29 cellular contexts compared by ENCODE assay signal in the genomic region with DNA sequence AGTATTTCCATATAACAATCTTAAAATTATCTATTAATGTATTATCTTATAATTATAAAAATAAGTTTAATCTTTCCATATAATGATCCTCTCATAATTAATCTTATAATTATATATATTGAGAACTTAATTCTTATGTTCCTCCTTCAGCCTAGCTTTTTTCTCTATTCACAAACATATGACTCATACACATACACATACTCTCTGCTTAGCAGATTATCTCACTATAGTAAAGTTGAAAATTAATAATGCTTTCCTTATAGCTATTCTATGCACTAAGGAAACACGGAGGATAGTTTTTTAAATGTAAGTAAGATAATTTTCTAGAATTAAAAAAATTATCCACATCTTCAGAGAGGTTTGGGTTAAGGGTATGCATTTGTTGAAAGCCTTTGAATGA. TPM values are rescaled to one million over a fixed set of nuclear protein-coding genes. Genes with fewer than 3 reads are reported as not detected.
A peak's percentile ranks its signal among the peaks of the same experiment; 100 is the strongest.
DNase-seq lines count a peak whose midpoint lies in the region; ATAC-seq, FAIRE-seq and TF ChIP-seq lines count a peak whose summit lies in the region.
"Had no signal": no experiment of that assay in that cellular context is flagged by ENCODE, and none has a peak within 500 bp of the region (broad histone marks: within the 10 kb centered on the region; RNA-seq: fewer than 3 reads in every experiment).

No MANE protein-coding gene starts in this region.

- FAIRE-seq in GM12878 (lab: Jason Lieb, UNC) (no peak), HTR-8/SVneo (lab: Jason Lieb, UNC) (no peak)

- H3K4me1 Mint-ChIP-seq in activated T-cell treated with anti-CD3 and anti-CD28 coated beads, Interleukin-2, amount 50 U/mL, for 4 hours (ENCODE audit: low read depth) = no peaks in the 10 kb centered on the region
- H3K4me1 Mint-ChIP-seq: activated CD4-positive, alpha-beta T cell treated with anti-CD3 and anti-CD28 coated beads, Interleukin-2, amount 10 ng/mL, durations not matched to agents 24 days and 14 days; naive thymus-derived CD4-positive, alpha-beta T cell; T-cell had no signal

- H3K9ac ChIP-seq in GM12878 (ENCODE audit: control insufficient read depth, insufficient read depth, low read length) = no peak overlapping the region
- H3K9ac ChIP-seq: BLaER1 treated with 17β-estradiol and CSF1 and Interleukin-3, amounts not matched to agents 10 nM and 100 nM had no signal

- H3K9me3 Mint-ChIP-seq in activated T-cell treated with anti-CD3 and anti-CD28 coated beads, Interleukin-2, amount 50 U/mL, for 4 hours = no peaks in the 10 kb centered on the region
- H3K9me3 Mint-ChIP-seq: activated CD4-positive, alpha-beta T cell treated with anti-CD3 and anti-CD28 coated beads, Interleukin-2, amount 10 ng/mL, durations not matched to agents 24 days and 14 days; naive thymus-derived CD4-positive, alpha-beta T cell; T-cell had no signal

- POLR2A ChIA-PET in GM12878 (lab: Charles Lee) = interaction anchor here (0.7 to 2.4 kb wide), 4 partner anchors 12 to 1776 kb away, joined by 3 to 19 read pairs (median 3); no protein-coding TSS in a partner anchor

- H3K79me2 ChIP-seq in GM12878 (ENCODE audit: control insufficient read depth, insufficient read depth, low read length) = no peaks in the 10 kb centered on the region

- ATAC-seq in GM21723 (IDR thresholded peaks at IDR 0.05; ENCODE audit: unreplicated experiment) (peak; percentile 20), HG03354 (IDR thresholded peaks at IDR 0.05; ENCODE audit: poor library complexity, severe bottlenecking, unreplicated experiment) (peak; percentile 38), GM12878 (peak; percentile 65), heart right ventricle (no peak)
- no peak for ATAC-seq in activated T-cell treated with anti-CD3 and anti-CD28 coated beads, Interleukin-2, amount 50 U/mL, for 4 hours
- ATAC-seq: lower lobe of right lung; naive thymus-derived CD4-positive, alpha-beta T cell; sciatic nerve; T-cell had no signal

- no peaks in the 10 kb centered on the region for H3K36me3 Mint-ChIP-seq in activated T-cell treated with anti-CD3 and anti-CD28 coated beads, Interleukin-2, amount 50 U/mL, for 4 hours (ENCODE audit: insufficient read depth)
- H3K36me3 Mint-ChIP-seq: activated naive CD8-positive, alpha-beta T cell; naive thymus-derived CD4-positive, alpha-beta T cell; T-cell had no signal

- no peak overlapping the region; the same call in 1 of the 2 replicates for H2AFZ ChIP-seq in GM12878 (ENCODE audit: control insufficient read depth, low read depth, low read length)

- H3K4me3 ChIP-seq in GM12878 (no peak overlapping the region), heart right ventricle (no peak overlapping the region)
- H3K4me3 ChIP-seq: BLaER1 treated with 17β-estradiol and CSF1 and Interleukin-3, amounts not matched to agents 10 nM and 100 nM; dorsolateral prefrontal cortex; lower lobe of right lung; prostate gland; SJCRH30; transverse colon had no signal

- H3K4me1 ChIP-seq in GM12878 (ENCODE audit: control insufficient read depth, insufficient read depth, low read length) (peaks cover 11% of the 10 kb centered on the region; the same call in 1 of the 2 replicates), heart right ventricle (no peaks in the 10 kb centered on the region)
- H3K4me1 ChIP-seq: BLaER1 treated with 17β-estradiol and CSF1 and Interleukin-3, amounts not matched to agents 10 nM and 100 nM; lower lobe of right lung; prostate gland; SJCRH30 had no signal

- H3K27me3 ChIP-seq in GM12878 (replicated peaks in 1 of 2; ENCODE audit: control insufficient read depth in 2 of 2, insufficient read depth in 2 of 2, low read length in 1 of 2) (no peaks in the 10 kb centered on the region), heart right ventricle (no peaks in the 10 kb centered on the region)
- H3K27me3 ChIP-seq: BLaER1 treated with 17β-estradiol and CSF1 and Interleukin-3, amounts not matched to agents 10 nM and 100 nM; dorsolateral prefrontal cortex; SJCRH30; transverse colon had no signal

- RAD21 ChIA-PET in GM12878 (lab: Charles Lee; ENCODE audit: unreplicated experiment) = interaction anchor here (0.8 to 3.9 kb wide), 12 partner anchors 12 to 169 kb away, joined by 3 to 45 read pairs (median 8); a partner anchor contains a TSS

- no peak for TF ChIP-seq POLR2A in GM12878 (IDR thresholded peaks at IDR 0.05; ENCODE audit: low read depth, low read length)

- H3K4me3 Mint-ChIP-seq in activated T-cell treated with anti-CD3 and anti-CD28 coated beads, Interleukin-2, amount 50 U/mL, for 4 hours = no peak overlapping the region
- H3K4me3 Mint-ChIP-seq: activated CD4-positive, alpha-beta T cell treated with anti-CD3 and anti-CD28 coated beads, Interleukin-2, amount 10 ng/mL, durations not matched to agents 24 days and 14 days; activated naive CD8-positive, alpha-beta T cell; naive thymus-derived CD4-positive, alpha-beta T cell; T-cell had no signal

- H3K27ac ChIP-seq in GM12878 (ENCODE audit: control insufficient read depth, insufficient read depth) = peak overlapping the region; percentile 79; the same call in 1 of the 2 replicates
- H3K27ac ChIP-seq in heart right ventricle = no peak overlapping the region
- H3K27ac ChIP-seq: BLaER1 treated with 17β-estradiol and CSF1 and Interleukin-3, amounts not matched to agents 10 nM and 100 nM; dorsolateral prefrontal cortex; lower lobe of right lung; prostate gland; SJCRH30; transverse colon had no signal

- H3K9me3 ChIP-seq in GM12878 (replicated peaks; ENCODE audit: control insufficient read depth, insufficient read depth, low read length) = no peaks in the 10 kb centered on the region; the same call in 2 of the 3 replicates
- no peaks in the 10 kb centered on the region for H3K9me3 ChIP-seq in heart right ventricle
- H3K9me3 ChIP-seq: BLaER1 treated with 17β-estradiol and CSF1 and Interleukin-3, amounts not matched to agents 10 nM and 100 nM; lower lobe of right lung; prostate gland; SJCRH30; transverse colon had no signal

- no peak for TF ChIP-seq RAD21 in GM12878 (IDR thresholded peaks at IDR 0.05; ENCODE audit: insufficient read depth, low read depth, low read length)

- SMC1A ChIA-PET in GM12878 (lab: Charles Lee; ENCODE audit: uncharacterized antibody, unreplicated experiment) = interaction anchor here (0.8 to 3.7 kb wide), 16 partner anchors 8 to 301 kb away, joined by 3 to 57 read pairs (median 4); no protein-coding TSS in a partner anchor

- DNase-seq in GM12878 (ENCODE audit: low read depth, low spot score) (no peak), HTR-8/SVneo (ENCODE audit: insufficient read length, low spot score) (no peak), MV-4-11 (lab: John Stamatoyannopoulos, UW) (no peak), heart right ventricle (no peak)
- no peak for DNase-seq in activated T-cell treated with anti-CD3 and anti-CD28 coated beads, Interleukin-2, amount 50 U/mL, for 4 hours
- DNase-seq: activated CD4-positive, alpha-beta T cell treated with anti-CD3 and anti-CD28 coated beads, Interleukin-2, amount 10 ng/mL, durations not matched to agents 24 days and 14 days; activated effector memory CD4-positive, alpha-beta T cell treated with anti-CD3 and anti-CD28 coated beads, Interleukin-2, amount 50 U/mL, for 16 hours; activated T-cell treated with anti-CD3 and anti-CD28 coated beads, Interleukin-2, amount 50 U/mL, for 1 hour; DMS79; dorsolateral prefrontal cortex; GDM1; hippocampal formation; lower lobe of right lung; naive thymus-derived CD4-positive, alpha-beta T cell; NCI-H1105 treated with DMSO at 0.1 percent for 48 hours; NCI-H2081 treated with DMSO at 0.1 percent for 48 hours; NCI-H345; occipital lobe; SJCRH30; stimulated activated CD4-positive, alpha-beta T cell treated with anti-CD3 and anti-CD28 coated beads, Interleukin-12 subunit alpha, Interleukin-12 subunit beta, amount 100 ng/mL, for 4 hours; stimulated activated CD4-positive, alpha-beta T cell treated with anti-CD3 and anti-CD28 coated beads, Interleukin-2, amount 100 ng/mL, for 48 hours; T-cell; transverse colon had no signal

- no peak for TF ChIP-seq CTCF in GM12878 (IDR thresholded peaks at IDR 0.05 in 2 of 3, conservative IDR thresholded peaks at IDR 0.05 in 1 of 3; ENCODE audit: control insufficient read depth in 2 of 3, extremely low read depth in 1 of 3, insufficient read depth in 1 of 3, low read depth in 3 of 3, low read length in 3 of 3)
- no peak for TF ChIP-seq CTCF in heart right ventricle (IDR thresholded peaks at IDR 0.05)

- CTCF ChIA-PET in GM12878 (lab: Yijun Ruan, JAX) = interaction anchor here (0.8 to 2.0 kb wide), 5 partner anchors 9 to 90 kb away, joined by 3 to 6 read pairs (median 4); a partner anchor contains a TSS

- no peaks in the 10 kb centered on the region for H3K27me3 Mint-ChIP-seq in activated T-cell treated with anti-CD3 and anti-CD28 coated beads, Interleukin-2, amount 50 U/mL, for 4 hours (ENCODE audit: low read depth)
- H3K27me3 Mint-ChIP-seq: activated CD4-positive, alpha-beta T cell treated with anti-CD3 and anti-CD28 coated beads, Interleukin-2, amount 10 ng/mL, durations not matched to agents 24 days and 14 days; activated naive CD8-positive, alpha-beta T cell; T-cell had no signal

- no peaks in the 10 kb centered on the region for H4K20me1 ChIP-seq in GM12878 (ENCODE audit: control insufficient read depth, insufficient read depth)
- H4K20me1 ChIP-seq: BLaER1 treated with 17β-estradiol and CSF1 and Interleukin-3, amounts not matched to agents 10 nM and 100 nM had no signal

- in situ Hi-C loops in GM12878 (cut with MboI) = no loop called here

- BruUV-seq in GM12878 (replicated peaks; lab: Mats Ljungman, UMichigan) = no TSS peak

- 6% methylated on average over 1 of the region's 1 CpG for WGBS in GM12878 (ENCODE audit: insufficient coverage, insufficient replicate concordance, low lambda C conversion rate, missing lambda C conversion rate)
- 77 to 83% methylated on average over 1 of the region's 1 CpG for WGBS in heart right ventricle, 2 donors

- peak overlapping the region; percentile 38; the same call in 1 of the 2 replicates for H3K4me2 ChIP-seq in GM12878 (ENCODE audit: control insufficient read depth, insufficient read depth)
- H3K4me2 ChIP-seq: BLaER1 treated with 17β-estradiol and CSF1 and Interleukin-3, amounts not matched to agents 10 nM and 100 nM had no signal

- no peaks in the 10 kb centered on the region for H3K36me3 ChIP-seq in GM12878 (ENCODE audit: control insufficient read depth in 2 of 2, insufficient read depth in 2 of 2, low read length in 1 of 2)
- H3K36me3 ChIP-seq in heart right ventricle = no peaks in the 10 kb centered on the region
- H3K36me3 ChIP-seq: BLaER1 treated with 17β-estradiol and CSF1 and Interleukin-3, amounts not matched to agents 10 nM and 100 nM; lower lobe of right lung; prostate gland; SJCRH30; transverse colon had no signal

- TF ChIP-seq EP300 in GM12878 (IDR thresholded peaks at IDR 0.05; ENCODE audit: borderline replicate concordance in 1 of 2, control insufficient read depth in 1 of 2, low read depth in 2 of 2, low read length in 2 of 2) = no peak

- intact Hi-C loops in GM12878 (cut with micrococcal nuclease; ENCODE audit: unreplicated experiment) = no loop called here
- intact Hi-C loops in heart right ventricle (cut with DNase I) = no loop called here

RNA-seq across cellular contexts. Expression of a gene that starts 47.7 kb away (rescaled TPM):
- 157 and 162 TPM in 2 replicates for total RNA-seq in GM12878 (2013; cell fraction: nucleolus; rRNA removed)
- total RNA-seq in GM12878 (2014; rRNA removed) (3.1 and 3.9 TPM in 2 replicates), GM12878 (2014; rRNA removed; fragmentation: Illumina TruSeq; extraction: Trizol) (3.0 TPM in 2 replicates), GM12878 (2021) (3.0 and 3.2 TPM in 2 replicates), heart right ventricle (10 to 100 TPM in 1 of 10 donors, 1 to 10 TPM in 8, under 1 TPM in 1; 0.93 to 10.7 (median 3.0) TPM)
- 0.29 TPM for polyA plus RNA-seq in GM12878 (2011; ENCODE audit: low read depth)
- polyA plus RNA-seq in GM12878 (2011; rRNA removed) (26.2 and 45.6 TPM in 2 replicates), GM12878 (2014; fragmentation: Illumina TruSeq; extraction: Trizol) (1.6 and 2.2 TPM in 2 replicates), GM12878 (2014; fragmentation: Nextera tagmentation; extraction: Ambion mirVana) (under 1 TPM; 0.37 to 0.40 TPM), GM12878 (2014; rRNA removed) (1.4 TPM in 2 replicates), GM12878 (2016; fragmentation: Nextera tagmentation; extraction: Ambion mirVana) (1 to 10 TPM in 1 of 2 experiments, under 1 TPM in 1; 0.95 to 1.4 TPM), heart right ventricle (under 1 TPM; 0.46 to 0.59 TPM)
- polyA plus RNA-seq in GM12878 (2011; cell fraction: cytosol; rRNA removed) = 10.0 and 11.0 TPM in 2 replicates
- 59.4 and 69.9 TPM in 2 replicates for polyA plus RNA-seq in GM12878 (2011; cell fraction: nucleus; rRNA removed)
- polyA plus RNA-seq in GM12878 (2012) = 0.55 and 0.60 TPM in 2 replicates
- 119 and 122 TPM in 2 replicates for polyA minus RNA-seq in GM12878 (2011; rRNA and poly(A)+ RNA removed)
- 24.3 and 26.2 TPM in 2 replicates for polyA minus RNA-seq in GM12878 (2011; cell fraction: cytosol; rRNA and poly(A)+ RNA removed)
- polyA minus RNA-seq in GM12878 (2011; cell fraction: nucleus; rRNA and poly(A)+ RNA removed) = 168 and 290 TPM in 2 replicates
- under 1 TPM; 0.10 to 0.19 (median 0.11) TPM for total RNA-seq in activated T-cell treated with anti-CD3 and anti-CD28 coated beads, Interleukin-2, amount 50 U/mL, for 4 hours
- total RNA-seq: activated CD4-positive, alpha-beta T cell treated with anti-CD3 and anti-CD28 coated beads, Interleukin-2, amount 10 ng/mL, durations not matched to agents 24 days and 14 days had no signal
- polyA plus RNA-seq: naive thymus-derived CD4-positive, alpha-beta T cell had no signal

Comparison
In these comparisons a context has a peak if more than half of its experiments do, and no peak if none do; other contexts are left out.
1. ATAC-seq: peak in GM21723 (single experiment), HG03354 (single experiment) and GM12878 (single experiment); none in activated T-cell treated with anti-CD3 and anti-CD28 coated beads, Interleukin-2, amount 50 U/mL, for 4 hours (0 of 2) and heart right ventricle (0 of 8).